Comparison of ENCODE assay signal across 20 cellular contexts in the genomic region with DNA sequence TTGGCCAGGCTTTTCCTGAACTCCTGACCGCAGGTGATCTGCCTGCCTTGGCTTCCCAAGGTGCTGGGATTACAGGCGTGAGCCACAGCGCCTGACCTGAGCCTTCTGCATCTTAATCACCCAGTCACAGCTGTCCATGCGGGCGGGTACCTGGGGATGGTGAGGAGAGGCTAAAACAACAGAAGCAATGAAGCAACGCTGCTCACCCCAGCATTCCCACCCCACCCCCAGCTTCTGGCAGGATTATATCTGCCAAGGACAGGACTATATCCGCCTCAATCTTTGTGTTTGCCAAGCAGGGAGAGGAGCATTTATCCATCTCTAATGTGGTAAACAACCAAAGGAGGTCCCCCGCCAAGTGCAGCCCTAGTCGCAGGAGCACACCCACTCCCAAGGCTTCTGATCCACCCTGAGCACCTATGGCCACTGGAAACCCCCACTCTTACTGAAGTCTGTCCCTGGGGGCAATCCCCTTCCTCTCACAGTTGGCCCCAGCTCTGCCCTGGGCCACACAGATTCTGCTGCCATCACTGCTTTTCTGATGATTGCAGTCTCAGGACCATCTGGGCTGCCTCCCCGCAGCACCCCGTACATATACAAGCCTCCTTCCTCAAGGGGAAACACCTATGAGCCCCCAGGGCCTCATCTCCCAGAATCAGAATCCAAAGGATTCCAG. TPM values are rescaled to one million over a fixed set of nuclear protein-coding genes. Genes with fewer than 3 reads are reported as not detected.
DNase-seq lines count a peak whose midpoint lies in the region; ATAC-seq, FAIRE-seq and TF ChIP-seq lines count a peak whose summit lies in the region.
"Had no signal": no experiment of that assay in that cellular context is flagged by ENCODE, and none has a peak within 500 bp of the region (broad histone marks: within the 10 kb centered on the region; RNA-seq: fewer than 3 reads in every experiment).

No MANE protein-coding gene starts in this region.

- intact Hi-C loops in dendritic cell treated with granulocyte-macrophage colony-stimulating factor and Interleukin-4, amounts not matched to agents 40 ng/mL and 50 ng/mL, for 4 days (cut with micrococcal nuclease), result no loop called here

- H3K4me1 Mint-ChIP-seq in dendritic cell treated with granulocyte-macrophage colony-stimulating factor and Interleukin-4, amounts not matched to agents 40 ng/mL and 50 ng/mL, for 4 days (ENCODE audit: low read depth), result peaks cover 49% of the 10 kb centered on the region
- H3K4me1 Mint-ChIP-seq in nephron (peaks cover 33% of the 10 kb centered on the region), mesothelial cell of epicardium (peaks cover 2% of the 10 kb centered on the region)
- peaks cover 9% of the 10 kb centered on the region for H3K4me1 Mint-ChIP-seq in stimulated activated effector memory CD8-positive, alpha-beta T cell treated with anti-CD3 and anti-CD28 coated beads, Interleukin-12 subunit alpha, Interleukin-12 subunit beta, amount 100 ng/mL, for 72 hours

- H3K4me3 Mint-ChIP-seq in dendritic cell treated with granulocyte-macrophage colony-stimulating factor and Interleukin-4, amounts not matched to agents 40 ng/mL and 50 ng/mL, for 4 days, result no peak overlapping the region
- no peak overlapping the region for H3K4me3 Mint-ChIP-seq in nephron
- no peak overlapping the region for H3K4me3 Mint-ChIP-seq in mesothelial cell of epicardium
- H3K4me3 Mint-ChIP-seq in stimulated activated effector memory CD8-positive, alpha-beta T cell treated with anti-CD3 and anti-CD28 coated beads, Interleukin-12 subunit alpha, Interleukin-12 subunit beta, amount 100 ng/mL, for 72 hours, result no peak overlapping the region
- H3K4me3 Mint-ChIP-seq: activated naive CD8-positive, alpha-beta T cell treated with anti-CD3 and anti-CD28 coated beads, Interleukin-2, amount 10 ng/mL, durations not matched to agents 7 days and 5 days; memory B cell; neural crest cell had no signal

- H3K27ac Mint-ChIP-seq in dendritic cell treated with granulocyte-macrophage colony-stimulating factor and Interleukin-4, amounts not matched to agents 40 ng/mL and 50 ng/mL, for 4 days, result peak overlapping the region; percentile 85
- peak overlapping the region; percentile 40 to 62 (median 57) for H3K27ac Mint-ChIP-seq in nephron
- H3K27ac Mint-ChIP-seq in mesothelial cell of epicardium, result no peak overlapping the region
- no peak overlapping the region for H3K27ac Mint-ChIP-seq in stimulated activated effector memory CD8-positive, alpha-beta T cell treated with anti-CD3 and anti-CD28 coated beads, Interleukin-12 subunit alpha, Interleukin-12 subunit beta, amount 100 ng/mL, for 72 hours
- H3K27ac Mint-ChIP-seq: activated naive CD8-positive, alpha-beta T cell treated with anti-CD3 and anti-CD28 coated beads, Interleukin-2, amount 10 ng/mL, durations not matched to agents 7 days and 5 days; memory B cell had no signal

- ATAC-seq in stimulated activated effector memory CD8-positive, alpha-beta T cell treated with anti-CD3 and anti-CD28 coated beads, Interleukin-12 subunit alpha, Interleukin-12 subunit beta, amount 100 ng/mL, for 72 hours, result no peak

- 0 out of 2 replicates have a peak, but pooled peaks have one; percentile 21 for TF ChIP-seq POLR2A in GM12892 (IDR thresholded peaks at IDR 0.05; ENCODE audit: low read depth, low read length)

- TF ChIP-seq CTCF in nephron (IDR thresholded peaks at IDR 0.05; ENCODE audit: unreplicated experiment in 3 of 3) (no peak), mesothelial cell of epicardium (IDR thresholded peaks at IDR 0.05; ENCODE audit: unreplicated experiment) (no peak), GM10266 (IDR thresholded peaks at IDR 0.05; ENCODE audit: control insufficient read depth, insufficient read depth, low read depth, missing control alignments) (no peak)

- FAIRE-seq in GM12892 (lab: Jason Lieb, UNC), result peak; percentile 80
- FAIRE-seq: D721Med, endothelial cell of umbilical vein, keratinocyte had no signal

- peaks cover 4% of the 10 kb centered on the region for H3K27me3 Mint-ChIP-seq in dendritic cell treated with granulocyte-macrophage colony-stimulating factor and Interleukin-4, amounts not matched to agents 40 ng/mL and 50 ng/mL, for 4 days
- H3K27me3 Mint-ChIP-seq in nephron (ENCODE audit: low read depth), result peaks cover 3% of the 10 kb centered on the region
- no peaks in the 10 kb centered on the region for H3K27me3 Mint-ChIP-seq in mesothelial cell of epicardium (ENCODE audit: low read depth)

- H3K9me3 Mint-ChIP-seq in dendritic cell treated with granulocyte-macrophage colony-stimulating factor and Interleukin-4, amounts not matched to agents 40 ng/mL and 50 ng/mL, for 4 days, result no peaks in the 10 kb centered on the region
- no peaks in the 10 kb centered on the region for H3K9me3 Mint-ChIP-seq in nephron
- H3K9me3 Mint-ChIP-seq in mesothelial cell of epicardium, result no peaks in the 10 kb centered on the region
- H3K9me3 Mint-ChIP-seq in stimulated activated effector memory CD8-positive, alpha-beta T cell treated with anti-CD3 and anti-CD28 coated beads, Interleukin-12 subunit alpha, Interleukin-12 subunit beta, amount 100 ng/mL, for 72 hours, result no peaks in the 10 kb centered on the region
- H3K9me3 Mint-ChIP-seq: activated naive CD8-positive, alpha-beta T cell treated with anti-CD3 and anti-CD28 coated beads, Interleukin-2, amount 10 ng/mL, durations not matched to agents 7 days and 5 days; neural crest cell had no signal

- DNase-seq in GM12892 (ENCODE audit: insufficient read length), result no peak
- DNase-seq in mesothelial cell of epicardium (ENCODE audit: low spot score in 2 of 2, unreplicated experiment in 2 of 2), result no peak
- DNase-seq in GM10266 (ENCODE audit: extremely low spot score), result no peak
- DNase-seq in stimulated activated effector memory CD8-positive, alpha-beta T cell treated with anti-CD3 and anti-CD28 coated beads, Interleukin-12 subunit alpha, Interleukin-12 subunit beta, amount 100 ng/mL, for 72 hours (ENCODE audit: low spot score in 2 of 2), result no peak
- DNase-seq: activated naive CD8-positive, alpha-beta T cell treated with anti-CD3 and anti-CD28 coated beads, Interleukin-2, amount 10 ng/mL, durations not matched to agents 7 days and 5 days; H7; Kasumi-1; NCI-H1092; NCI-H2081 had no signal

- H3K36me3 Mint-ChIP-seq in dendritic cell treated with granulocyte-macrophage colony-stimulating factor and Interleukin-4, amounts not matched to agents 40 ng/mL and 50 ng/mL, for 4 days (ENCODE audit: low read depth), result no peaks in the 10 kb centered on the region
- H3K36me3 Mint-ChIP-seq in nephron (ENCODE audit: low read depth) (no peaks in the 10 kb centered on the region), mesothelial cell of epicardium (no peaks in the 10 kb centered on the region)
- no peaks in the 10 kb centered on the region for H3K36me3 Mint-ChIP-seq in stimulated activated effector memory CD8-positive, alpha-beta T cell treated with anti-CD3 and anti-CD28 coated beads, Interleukin-12 subunit alpha, Interleukin-12 subunit beta, amount 100 ng/mL, for 72 hours
- H3K36me3 Mint-ChIP-seq: activated naive CD8-positive, alpha-beta T cell treated with anti-CD3 and anti-CD28 coated beads, Interleukin-2, amount 10 ng/mL, durations not matched to agents 7 days and 5 days; memory B cell had no signal

RNA-seq across cellular contexts. Expression of gene LGALS2, which starts 8.8 kb away (rescaled TPM):
- polyA plus RNA-seq in GM12892 (2012; ENCODE audit: missing spikeins), result not detected
- 0.43 to 0.64 TPM (median 0.54 TPM) in 3 replicates for total RNA-seq in mesothelial cell of epicardium
- total RNA-seq: activated CD8-positive, alpha-beta memory T cell treated with anti-CD3 and anti-CD28 coated beads for 36 hours; activated naive CD8-positive, alpha-beta T cell treated with anti-CD3 and anti-CD28 coated beads, Interleukin-2, amount 10 ng/mL, durations not matched to agents 7 days and 5 days; endothelial cell of umbilical vein; H7; HT1080; NCI-H460; neural crest cell; temporal lobe had no signal
- polyA plus RNA-seq: endothelial cell of umbilical vein, keratinocyte had no signal

RNA-seq across cellular contexts. Expression of gene GGA1, which starts 20.0 kb away (rescaled TPM):
- 36.3 TPM for polyA plus RNA-seq in GM12892 (2012; ENCODE audit: missing spikeins)
- 96.6 to 107 TPM (median 96.6 TPM) in 3 replicates for total RNA-seq in mesothelial cell of epicardium

RNA-seq across cellular contexts. Expression of gene CDC42EP1, which starts 28.4 kb away (rescaled TPM):
- polyA plus RNA-seq in GM12892 (2012; ENCODE audit: missing spikeins), result not detected
- total RNA-seq in mesothelial cell of epicardium, result 38.5 to 39.1 TPM (median 38.8 TPM) in 3 replicates

RNA-seq across cellular contexts. Expression of gene SH3BP1, which starts 50.8 kb away (rescaled TPM):
- polyA plus RNA-seq in GM12892 (2012; ENCODE audit: missing spikeins), result 35.9 TPM
- 30.0 to 33.0 TPM (median 31.9 TPM) in 3 replicates for total RNA-seq in mesothelial cell of epicardium

Comparison
In these comparisons a context has a peak if more than half of its experiments do, and no peak if none do; other contexts are left out.
1. H3K27ac Mint-ChIP-seq: peak in dendritic cell treated with granulocyte-macrophage colony-stimulating factor and Interleukin-4, amounts not matched to agents 40 ng/mL and 50 ng/mL, for 4 days (single experiment) and nephron (3 of 3); none in mesothelial cell of epicardium (single experiment) and stimulated activated effector memory CD8-positive, alpha-beta T cell treated with anti-CD3 and anti-CD28 coated beads, Interleukin-12 subunit alpha, Interleukin-12 subunit beta, amount 100 ng/mL, for 72 hours (single experiment).